ENCODE assay signal across 1 cellular context in the genomic region with DNA sequence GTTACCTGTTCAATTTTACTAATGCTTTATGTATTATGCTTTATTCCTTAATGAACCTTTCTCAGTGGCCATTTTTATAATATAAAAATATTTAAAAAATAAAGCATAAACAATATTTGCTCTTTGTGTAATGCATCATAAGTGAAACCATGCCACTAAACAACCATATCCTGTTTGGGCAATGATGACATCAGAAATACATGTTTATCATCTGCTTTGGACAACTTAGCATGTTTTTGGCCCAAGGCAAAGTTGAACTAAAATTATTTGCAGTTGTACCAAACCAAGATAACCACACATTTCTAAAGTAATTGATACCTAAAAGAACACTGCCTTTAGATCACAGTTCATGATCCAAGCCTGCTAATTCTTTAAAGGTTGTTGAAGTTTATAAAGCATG.
TF ChIP-seq lines count a peak whose summit lies in the region.

No MANE protein-coding gene starts in this region.

TF ChIP-seq in GM12878, 131 proteins besides CTCF, POLR2A, EP300 and RAD21 (continued from another document):
- no peak for TF ChIP-seq GABPA (IDR thresholded peaks at IDR 0.05; ENCODE audit: low read depth)
- TF ChIP-seq, protein P1, sequence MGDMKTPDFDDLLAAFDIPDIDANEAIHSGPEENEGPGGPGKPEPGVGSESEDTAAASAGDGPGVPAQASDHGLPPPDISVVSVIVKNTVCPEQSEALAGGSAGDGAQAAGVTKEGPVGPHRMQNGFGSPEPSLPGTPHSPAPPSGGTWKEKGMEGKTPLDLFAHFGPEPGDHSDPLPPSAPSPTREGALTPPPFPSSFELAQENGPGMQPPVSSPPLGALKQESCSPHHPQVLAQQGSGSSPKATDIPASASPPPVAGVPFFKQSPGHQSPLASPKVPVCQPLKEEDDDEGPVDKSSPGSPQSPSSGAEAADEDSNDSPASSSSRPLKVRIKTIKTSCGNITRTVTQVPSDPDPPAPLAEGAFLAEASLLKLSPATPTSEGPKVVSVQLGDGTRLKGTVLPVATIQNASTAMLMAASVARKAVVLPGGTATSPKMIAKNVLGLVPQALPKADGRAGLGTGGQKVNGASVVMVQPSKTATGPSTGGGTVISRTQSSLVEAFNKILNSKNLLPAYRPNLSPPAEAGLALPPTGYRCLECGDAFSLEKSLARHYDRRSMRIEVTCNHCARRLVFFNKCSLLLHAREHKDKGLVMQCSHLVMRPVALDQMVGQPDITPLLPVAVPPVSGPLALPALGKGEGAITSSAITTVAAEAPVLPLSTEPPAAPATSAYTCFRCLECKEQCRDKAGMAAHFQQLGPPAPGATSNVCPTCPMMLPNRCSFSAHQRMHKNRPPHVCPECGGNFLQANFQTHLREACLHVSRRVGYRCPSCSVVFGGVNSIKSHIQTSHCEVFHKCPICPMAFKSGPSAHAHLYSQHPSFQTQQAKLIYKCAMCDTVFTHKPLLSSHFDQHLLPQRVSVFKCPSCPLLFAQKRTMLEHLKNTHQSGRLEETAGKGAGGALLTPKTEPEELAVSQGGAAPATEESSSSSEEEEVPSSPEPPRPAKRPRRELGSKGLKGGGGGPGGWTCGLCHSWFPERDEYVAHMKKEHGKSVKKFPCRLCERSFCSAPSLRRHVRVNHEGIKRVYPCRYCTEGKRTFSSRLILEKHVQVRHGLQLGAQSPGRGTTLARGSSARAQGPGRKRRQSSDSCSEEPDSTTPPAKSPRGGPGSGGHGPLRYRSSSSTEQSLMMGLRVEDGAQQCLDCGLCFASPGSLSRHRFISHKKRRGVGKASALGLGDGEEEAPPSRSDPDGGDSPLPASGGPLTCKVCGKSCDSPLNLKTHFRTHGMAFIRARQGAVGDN (IDR thresholded peaks at IDR 0.05), result no peak
TF ChIP-seq in GM12878: peak in this region for 0.
